8 cellular contexts compared by ENCODE assay signal in the genomic region with DNA sequence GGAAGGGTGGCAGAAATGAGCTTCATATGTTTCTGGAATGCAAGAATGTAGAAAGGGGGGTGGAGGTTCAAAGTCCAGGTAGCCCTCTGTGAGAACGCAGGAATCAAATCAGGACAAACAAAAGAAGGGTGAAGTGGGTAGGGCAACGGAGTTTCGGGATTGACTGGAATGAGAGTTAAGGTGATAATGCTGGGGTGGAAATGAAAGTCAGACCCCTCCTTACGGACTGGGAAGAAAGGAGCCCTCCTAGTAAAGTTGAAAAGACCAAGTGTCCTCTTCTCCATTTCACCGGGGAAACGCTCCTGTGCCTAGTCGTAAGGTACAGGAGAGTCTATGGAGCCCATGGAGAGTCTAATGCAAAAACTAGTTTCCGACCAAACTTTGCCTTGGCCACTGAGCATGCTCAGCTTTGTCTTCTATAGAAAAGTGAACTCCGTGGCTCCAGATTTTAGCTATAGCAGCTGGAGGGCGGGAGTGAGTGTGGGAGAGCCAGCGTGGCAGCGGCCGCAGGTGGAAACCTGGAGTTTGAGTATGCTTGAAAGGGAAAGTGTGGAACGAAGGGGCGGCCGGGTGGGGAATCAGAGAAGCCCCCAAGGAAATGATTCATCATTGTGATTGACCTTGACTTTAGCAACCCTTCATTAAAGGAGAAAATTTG. TPM values are rescaled to one million over a fixed set of nuclear protein-coding genes. Genes with fewer than 3 reads are reported as not detected.
DNase-seq lines count a peak whose midpoint lies in the region; ATAC-seq lines count a peak whose summit lies in the region.

No MANE protein-coding gene starts in this region.

- peak overlapping the region; percentile 98 for H3K4me3 Mint-ChIP-seq in T-helper 17 cell

- DNase-seq in COLO829 (ENCODE audit: low spot score) (peak; percentile 79), NCI-H1417 (lab: John Stamatoyannopoulos, UW) (peak; percentile 68 to 80 (median 77)), T-helper 17 cell (no peak), cerebellum (ENCODE audit: low spot score) (peak; percentile 46), kidney tubule cell (ENCODE audit: low spot score) (peak; percentile 72)
- DNase-seq in stimulated activated CD4-positive, alpha-beta T cell treated with anti-CD3 and anti-CD28 coated beads, Interleukin-2, amount 100 ng/mL, for 24 hours = peak; percentile 41 to 46

- H3K9me3 ChIP-seq in T-helper 17 cell (ENCODE audit: control insufficient read depth, low read length, poor library complexity, severe bottlenecking) = no peaks in the 10 kb centered on the region

- peaks cover 2% of the 10 kb centered on the region for H3K36me3 Mint-ChIP-seq in T-helper 17 cell (ENCODE audit: low read depth)

- peak; percentile 21 for ATAC-seq in GM21825 (IDR thresholded peaks at IDR 0.05; ENCODE audit: unreplicated experiment)
- ATAC-seq in T-helper 17 cell = peak; percentile 21
- ATAC-seq in HG02970 (IDR thresholded peaks at IDR 0.05; ENCODE audit: low FRiP score, unreplicated experiment) = no peak

- H3K27me3 Mint-ChIP-seq in T-helper 17 cell = peaks cover 8% of the 10 kb centered on the region

- H3K4me1 Mint-ChIP-seq in T-helper 17 cell = peaks cover 33% of the 10 kb centered on the region

- H3K27ac Mint-ChIP-seq in T-helper 17 cell = peak overlapping the region; percentile 88

RNA-seq across cellular contexts. Expression of gene LRRC1, which starts 1.4 kb away (rescaled TPM):
- total RNA-seq in T-helper 17 cell (1 to 10 TPM; 2.5 to 4.0 TPM), cerebellum (19.3 TPM)

Comparison
In these comparisons a context has a peak if more than half of its experiments do, and no peak if none do; other contexts are left out.
1. DNase-seq: peak in COLO829 (single experiment), NCI-H1417 (3 of 3), cerebellum (single experiment), kidney tubule cell (single experiment) and stimulated activated CD4-positive, alpha-beta T cell treated with anti-CD3 and anti-CD28 coated beads, Interleukin-2, amount 100 ng/mL, for 24 hours (2 of 2); none in T-helper 17 cell (0 of 3).